ENCODE assay signal across 1 cellular context in the genomic region with DNA sequence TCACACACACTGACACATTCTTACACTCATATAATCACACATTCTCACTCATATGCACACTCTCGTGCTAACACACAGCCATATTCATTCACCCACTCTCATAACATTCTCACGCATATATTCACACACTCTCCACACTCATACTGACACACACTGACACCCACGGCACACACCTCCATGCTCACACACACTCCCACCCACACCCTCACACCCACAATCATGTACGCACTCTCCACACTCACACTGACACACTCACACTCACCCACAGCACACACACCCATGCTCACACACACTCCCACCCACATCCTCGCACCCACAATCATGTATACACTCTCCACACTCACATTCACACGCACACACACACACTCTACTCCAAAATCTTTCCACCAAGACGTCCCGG.
TF ChIP-seq lines count a peak whose summit lies in the region.

No MANE protein-coding gene starts in this region.

TF ChIP-seq in IMR-90, 13 proteins besides CTCF, POLR2A, EP300 and RAD21:
- TF ChIP-seq CHD1 (IDR thresholded peaks at IDR 0.05; ENCODE audit: low read depth, low read length): no peak
- TF ChIP-seq FOS (IDR thresholded peaks at IDR 0.05; ENCODE audit: low read depth, low read length): no peak
TF ChIP-seq in IMR-90: peak in this region for 0.
